Comparison of ENCODE assay signal across 13 cellular contexts in genomic region chr3:113557374-113557773, GRCh38. TPM values are rescaled to one million over a fixed set of nuclear protein-coding genes. Genes with fewer than 3 reads are reported as not detected.
DNase-seq lines count a peak whose midpoint lies in the region; ATAC-seq and TF ChIP-seq lines count a peak whose summit lies in the region.
"Had no signal": no experiment of that assay in that cellular context is flagged by ENCODE, and none has a peak within 500 bp of the region (broad histone marks: within the 10 kb centered on the region; RNA-seq: fewer than 3 reads in every experiment).

No MANE protein-coding gene starts in this region.

- POLR2A ChIA-PET in MCF 10A (lab: Yijun Ruan, JAX), result interaction anchor here (1.7 kb wide), 1 partner anchor 43 kb away, joined by 5 read pairs; the partner anchor contains the start of gene SPICE1

- H3K4me1 ChIP-seq in breast epithelium, result no peaks in the 10 kb centered on the region
- H3K4me1 ChIP-seq: HAP-1, vagina had no signal

- no peaks in the 10 kb centered on the region for H3K36me3 ChIP-seq in breast epithelium
- H3K36me3 ChIP-seq: HAP-1, vagina had no signal

- no TSS peak for BruUV-seq in MCF 10A (replicated peaks; lab: Mats Ljungman, UMichigan)

- no peaks in the 10 kb centered on the region for H3K27me3 ChIP-seq in breast epithelium
- H3K27me3 ChIP-seq: vagina had no signal

- no peaks in the 10 kb centered on the region for H3K9me3 ChIP-seq in breast epithelium
- H3K9me3 ChIP-seq: HAP-1, vagina had no signal

- no peak for ATAC-seq in stimulated activated effector memory CD8-positive, alpha-beta T cell treated with anti-CD3 and anti-CD28 coated beads, Interleukin-12 subunit alpha, Interleukin-12 subunit beta, amount 100 ng/mL, for 72 hours
- ATAC-seq in GM21723 (IDR thresholded peaks at IDR 0.05; ENCODE audit: unreplicated experiment), result no peak
- ATAC-seq in GM18867 (IDR thresholded peaks at IDR 0.05; ENCODE audit: unreplicated experiment), result no peak

- no peak overlapping the region for H3K27ac Mint-ChIP-seq in MCF 10A (ENCODE audit: low read depth, unreplicated experiment)
- H3K27ac Mint-ChIP-seq in stimulated activated effector memory CD8-positive, alpha-beta T cell treated with anti-CD3 and anti-CD28 coated beads, Interleukin-12 subunit alpha, Interleukin-12 subunit beta, amount 100 ng/mL, for 72 hours, result peak overlapping the region; percentile 10

- DNase-seq in MCF 10A (ENCODE audit: unreplicated experiment) (peak; percentile 64), breast epithelium (ENCODE audit: low spot score in 2 of 2) (no peak), RPMI7951 (ENCODE audit: low read depth) (peak; percentile 70), fibroblast of mammary gland (ENCODE audit: low read depth) (peak; percentile 49), Kasumi-1 (lab: John Stamatoyannopoulos, UW) (no peak)
- DNase-seq in stimulated activated effector memory CD8-positive, alpha-beta T cell treated with anti-CD3 and anti-CD28 coated beads, Interleukin-12 subunit alpha, Interleukin-12 subunit beta, amount 100 ng/mL, for 72 hours (ENCODE audit: low spot score in 2 of 2), result no peak
- DNase-seq: NCI-H1105 treated with DMSO at 0.1 percent for 48 hours; NK-92 treated with Interleukin-12 subunit alpha and Interleukin-12 subunit beta, amount 100 ng/mL, for 24 hours had no signal

- no peak overlapping the region for H3K27ac ChIP-seq in breast epithelium
- H3K27ac ChIP-seq: vagina had no signal

- no peaks in the 10 kb centered on the region for H3K36me3 Mint-ChIP-seq in MCF 10A (ENCODE audit: insufficient read depth, unreplicated experiment)
- H3K36me3 Mint-ChIP-seq in stimulated activated effector memory CD8-positive, alpha-beta T cell treated with anti-CD3 and anti-CD28 coated beads, Interleukin-12 subunit alpha, Interleukin-12 subunit beta, amount 100 ng/mL, for 72 hours, result peaks cover 7% of the 10 kb centered on the region

- H3K4me3 ChIP-seq in breast epithelium (no peak overlapping the region), fibroblast of mammary gland (ENCODE audit: control insufficient read depth, low read depth, low read length) (no peak overlapping the region)
- H3K4me3 ChIP-seq: HAP-1, vagina had no signal

- peaks cover 11% of the 10 kb centered on the region for H3K4me1 Mint-ChIP-seq in MCF 10A (ENCODE audit: insufficient read depth, unreplicated experiment)
- H3K4me1 Mint-ChIP-seq in stimulated activated effector memory CD8-positive, alpha-beta T cell treated with anti-CD3 and anti-CD28 coated beads, Interleukin-12 subunit alpha, Interleukin-12 subunit beta, amount 100 ng/mL, for 72 hours, result peaks cover 30% of the 10 kb centered on the region

- TF ChIP-seq CTCF in MCF 10A (IDR thresholded peaks at IDR 0.05; ENCODE audit: unreplicated experiment) (no peak), breast epithelium (IDR thresholded peaks at IDR 0.05) (no peak), fibroblast of mammary gland (conservative IDR thresholded peaks at IDR 0.05; ENCODE audit: control insufficient read depth, insufficient read depth, low read depth, low read length) (peak; percentile 17)

- intact Hi-C loops in MCF 10A (cut with micrococcal nuclease), result no loop called here
- intact Hi-C loops in breast epithelium (cut with DNase I; ENCODE audit: low total_unique reads), result no loop called here

- no peaks in the 10 kb centered on the region for H3K27me3 Mint-ChIP-seq in MCF 10A (ENCODE audit: insufficient read depth, unreplicated experiment)

- no peaks in the 10 kb centered on the region for H3K9me3 Mint-ChIP-seq in MCF 10A (ENCODE audit: unreplicated experiment)
- no peaks in the 10 kb centered on the region for H3K9me3 Mint-ChIP-seq in stimulated activated effector memory CD8-positive, alpha-beta T cell treated with anti-CD3 and anti-CD28 coated beads, Interleukin-12 subunit alpha, Interleukin-12 subunit beta, amount 100 ng/mL, for 72 hours

- no peak for TF ChIP-seq POLR2A in breast epithelium (IDR thresholded peaks at IDR 0.05)

- no peak overlapping the region for H3K4me3 Mint-ChIP-seq in MCF 10A (ENCODE audit: unreplicated experiment)
- H3K4me3 Mint-ChIP-seq in stimulated activated effector memory CD8-positive, alpha-beta T cell treated with anti-CD3 and anti-CD28 coated beads, Interleukin-12 subunit alpha, Interleukin-12 subunit beta, amount 100 ng/mL, for 72 hours, result no peak overlapping the region

- CTCF ChIA-PET in MCF 10A (lab: Yijun Ruan, JAX), result interaction anchor here (0.8 to 0.9 kb wide), 2 partner anchors 42 to 63 kb away, joined by 3 to 4 read pairs; no protein-coding TSS in a partner anchor

RNA-seq across cellular contexts. Expression of gene SIDT1, which starts 25.0 kb away (rescaled TPM):
- total RNA-seq in MCF 10A (2022) (0.22 and 0.28 TPM in 2 replicates), breast epithelium (10 to 100 TPM in 2 of 3 donors, 1 to 10 TPM in 1; 3.8 to 95.0 (median 52.8) TPM)
- under 0.01 TPM in 1 of 2 replicates, not detected in the other for total RNA-seq in RPMI7951 (2014; rRNA removed; shearing (Covaris generic))
- total RNA-seq: lung microvascular endothelial cell had no signal

RNA-seq across cellular contexts. Expression of gene SPICE1, which starts 42.4 kb away (rescaled TPM):
- total RNA-seq in MCF 10A (2022) (5.8 and 8.9 TPM in 2 replicates), breast epithelium (10 to 100 TPM in 2 of 3 donors, 1 to 10 TPM in 1; 9.8 to 44.8 (median 40.6) TPM)
- total RNA-seq in RPMI7951 (2014; rRNA removed; shearing (Covaris generic)), result 12.8 and 17.7 TPM in 2 replicates

Comparison
In these comparisons a context has a peak if more than half of its experiments do, and no peak if none do; other contexts are left out.
1. DNase-seq: peak in MCF 10A (single experiment), RPMI7951 (single experiment) and fibroblast of mammary gland (single experiment); none in breast epithelium (0 of 2), stimulated activated effector memory CD8-positive, alpha-beta T cell treated with anti-CD3 and anti-CD28 coated beads, Interleukin-12 subunit alpha, Interleukin-12 subunit beta, amount 100 ng/mL, for 72 hours (0 of 2) and Kasumi-1 (0 of 2).